ENCODE assay signal across 8 cellular contexts in genomic region chr22:42937164-42937854, GRCh38.
A peak's percentile ranks its signal among the peaks of the same experiment; 100 is the strongest.
DNase-seq lines count a peak whose midpoint lies in the region; ATAC-seq and TF ChIP-seq lines count a peak whose summit lies in the region.

No MANE protein-coding gene starts in this region.

- H3K27me3 ChIP-seq in GM06990 (replicated peaks; ENCODE audit: control insufficient read depth, insufficient read depth, low read length) (no peaks in the 10 kb centered on the region), IMR-90 (ENCODE audit: control insufficient read depth, insufficient read depth, low read length) (no peaks in the 10 kb centered on the region)

- H2BK15ac ChIP-seq in IMR-90 (ENCODE audit: low read depth, low read length), result peak overlapping the region; percentile 8; the same call in 1 of the 3 replicates

- peak overlapping the region; percentile 49 for H2BK20ac ChIP-seq in IMR-90 (ENCODE audit: low read depth, low read length)

- H3K4me3 ChIP-seq in GM06990 (replicated peaks; ENCODE audit: low read depth, low read length) (peak overlapping the region; percentile 18; the same call in 1 of the 2 replicates), IMR-90 (ENCODE audit: insufficient read depth, low read depth, low read length) (no peak overlapping the region), fibroblast of villous mesenchyme (ENCODE audit: low read depth, low read length) (no peak overlapping the region), skeletal muscle cell (ENCODE audit: low read depth, low read length) (no peak overlapping the region)

- H2BK120ac ChIP-seq in IMR-90 (ENCODE audit: low read depth, low read length), result peak overlapping the region; percentile 76

- H3K79me1 ChIP-seq in IMR-90 (ENCODE audit: low read depth in 1 of 2, low read length in 2 of 2), result peaks cover 41 to 84% of the 10 kb centered on the region in 2 experiments

- peak overlapping the region; percentile 63 for H3K4ac ChIP-seq in IMR-90 (ENCODE audit: low read depth, low read length)

- DNase-seq in GM06990 (ENCODE audit: extremely low read depth, insufficient read length) (peak; percentile 69), IMR-90 (peak; percentile 87), fibroblast of villous mesenchyme (ENCODE audit: low read depth) (peak; percentile 86), skeletal muscle cell (ENCODE audit: low read depth) (peak; percentile 55), NCI-H2081 (lab: John Stamatoyannopoulos, UW) (no peak)
- peak; percentile 68 for DNase-seq in activated CD8-positive, alpha-beta memory T cell treated with anti-CD3 and anti-CD28 coated beads for 24 hours

- POLR2A ChIA-PET in IMR-90 (lab: Charles Lee; ENCODE audit: unreplicated experiment), result no interaction called here

- no peak overlapping the region for H3K56ac ChIP-seq in IMR-90 (ENCODE audit: extremely low read depth, insufficient read depth, low read length)

- ATAC-seq in IMR-90 (ENCODE audit: low read depth), result peak; percentile 78
- no peak for ATAC-seq in GM19328 (IDR thresholded peaks at IDR 0.05; ENCODE audit: unreplicated experiment)
- ATAC-seq in HG02763 (IDR thresholded peaks at IDR 0.05; ENCODE audit: unreplicated experiment), result no peak

- TF ChIP-seq RAD21 in IMR-90 (IDR thresholded peaks at IDR 0.05; ENCODE audit: low read length), result peak; percentile 32

- peak overlapping the region; percentile 65 for H2AFZ ChIP-seq in IMR-90 (replicated peaks; ENCODE audit: low read length, poor library complexity)

- H3K23ac ChIP-seq in IMR-90 (ENCODE audit: low read depth, low read length), result peak overlapping the region; percentile 18; the same call in 1 of the 2 replicates

- no peak overlapping the region for H3K9ac ChIP-seq in IMR-90 (ENCODE audit: low read depth, low read length)

- dilution Hi-C loops in IMR-90 (cut with HindIII; ENCODE audit: low sequenced_read_pairs, unreplicated experiment), result no loop called here

- H4K8ac ChIP-seq in IMR-90 (ENCODE audit: low read depth in 2 of 2, low read length in 2 of 2), result peak overlapping the region in 1 of 2 experiments; percentile 25; a peak in 1 of 4 replicates

- H2AK5ac ChIP-seq in IMR-90 (ENCODE audit: low read depth, low read length), result peak overlapping the region; percentile 50

- BruUV-seq in IMR-90 (replicated peaks; lab: Mats Ljungman, UMichigan), result no TSS peak

- no peak for TF ChIP-seq CTCF in GM06990 (IDR thresholded peaks at IDR 0.05; ENCODE audit: insufficient read depth, low read length, poor library complexity, severe bottlenecking)
- TF ChIP-seq CTCF in IMR-90 (conservative IDR thresholded peaks at IDR 0.05; ENCODE audit: low read depth, low read length), result no peak
- no peak for TF ChIP-seq CTCF in fibroblast of villous mesenchyme (IDR thresholded peaks at IDR 0.05; ENCODE audit: insufficient read depth, low read depth, low read length)

- H2BK5ac ChIP-seq in IMR-90 (ENCODE audit: low read depth, low read length, poor library complexity, severe bottlenecking), result peak overlapping the region; percentile 34

- H3K36me3 ChIP-seq in GM06990 (ENCODE audit: control insufficient read depth, insufficient read depth, low read length), result no peaks in the 10 kb centered on the region; the same call in none of the 2 replicates
- H3K36me3 ChIP-seq in IMR-90 (ENCODE audit: control insufficient read depth, insufficient read depth, low read length), result no peaks in the 10 kb centered on the region

- no peak overlapping the region for H4K5ac ChIP-seq in IMR-90 (ENCODE audit: low read depth, low read length)

- H4K91ac ChIP-seq in IMR-90 (ENCODE audit: insufficient read depth, low read depth, low read length), result peak overlapping the region; percentile 59

- H3K18ac ChIP-seq in IMR-90 (ENCODE audit: low read depth, low read length), result no peak overlapping the region

- H4K20me1 ChIP-seq in IMR-90 (ENCODE audit: insufficient read depth, low read length), result peaks cover 52% of the 10 kb centered on the region

- H3K27ac ChIP-seq in IMR-90 (ENCODE audit: insufficient read depth, low read length), result peak overlapping the region; percentile 1; the same call in 1 of the 2 replicates

- H3K9me1 ChIP-seq in IMR-90 (ENCODE audit: insufficient read depth, low read length), result peaks cover 49% of the 10 kb centered on the region

- peak overlapping the region; percentile 94 for H2AK9ac ChIP-seq in IMR-90 (replicated peaks; ENCODE audit: low read depth, low read length, poor library complexity)

- H3K9me3 ChIP-seq in IMR-90 (ENCODE audit: control insufficient read depth, insufficient read depth, low read length), result no peaks in the 10 kb centered on the region

- peak; percentile 36; the same call in 1 of the 2 replicates for TF ChIP-seq POLR2A in IMR-90 (IDR thresholded peaks at IDR 0.05; ENCODE audit: low read depth, low read length)

- intact Hi-C loops in IMR-90 (cut with micrococcal nuclease), result no loop called here

- CTCF ChIA-PET in IMR-90 (lab: Yijun Ruan, JAX), result no interaction called here

- peaks cover 47% of the 10 kb centered on the region for H3K4me1 ChIP-seq in IMR-90 (ENCODE audit: control insufficient read depth, insufficient read depth, low read length)

- in situ Hi-C loops in IMR-90 (cut with MboI; ENCODE audit: low sequenced_read_pairs), result no loop called here

- H3K4me2 ChIP-seq in IMR-90 (ENCODE audit: low read depth, low read length), result peak overlapping the region; percentile 42

- 68% methylated on average over 5 of the region's 12 CpGs; no CpG with 5 or more reads in 1 of the 2 experiments for WGBS in IMR-90 (ENCODE audit: extremely low coverage in 2 of 2, insufficient read length in 1 of 2), 2 experiments

- 0 out of 2 replicates have a peak overlapping the region, but pooled peaks have one; percentile 43 for H3K14ac ChIP-seq in IMR-90 (replicated peaks; ENCODE audit: low read depth, low read length)

TF ChIP-seq in IMR-90, 13 proteins besides CTCF, POLR2A, EP300 and RAD21:
- TF ChIP-seq FOS (IDR thresholded peaks at IDR 0.05; ENCODE audit: low read depth, low read length) (peak; percentile 47; the same call in 1 of the 2 replicates), ELK1 (IDR thresholded peaks at IDR 0.05; ENCODE audit: borderline replicate concordance, low read depth, low read length) (no peak), MAFK (IDR thresholded peaks at IDR 0.05; ENCODE audit: low read depth, low read length) (peak; percentile 30; the same call in 1 of the 2 replicates), SMC3 (IDR thresholded peaks at IDR 0.05; ENCODE audit: low read depth, low read length) (no peak), USF2 (IDR thresholded peaks at IDR 0.05; ENCODE audit: low read depth, low read length) (no peak), MXI1 (IDR thresholded peaks at IDR 0.05; ENCODE audit: borderline replicate concordance, low read depth, low read length) (0 out of 2 replicates have a peak, but pooled peaks have one; percentile 28), CHD1 (IDR thresholded peaks at IDR 0.05; ENCODE audit: low read depth, low read length) (no peak), CEBPB (IDR thresholded peaks at IDR 0.05; ENCODE audit: low read depth, low read length) (peak; percentile 57), NFE2L2 (IDR thresholded peaks at IDR 0.05; ENCODE audit: low read depth, low read length) (peak; percentile 55; the same call in 1 of the 2 replicates), RFX5 (IDR thresholded peaks at IDR 0.05; ENCODE audit: low read depth, low read length) (no peak), RCOR1 (IDR thresholded peaks at IDR 0.05; ENCODE audit: insufficient replicate concordance, low read length) (no peak), BHLHE40 (IDR thresholded peaks at IDR 0.05; ENCODE audit: low read depth, low read length) (no peak), MAZ (IDR thresholded peaks at IDR 0.05; ENCODE audit: borderline replicate concordance, low read depth, low read length) (no peak)

Comparison
In these comparisons a context has a peak if more than half of its experiments do, and no peak if none do; other contexts are left out.
1. DNase-seq: peak in GM06990 (single experiment), IMR-90 (single experiment), activated CD8-positive, alpha-beta memory T cell treated with anti-CD3 and anti-CD28 coated beads for 24 hours (single experiment), fibroblast of villous mesenchyme (single experiment) and skeletal muscle cell (single experiment); none in NCI-H2081 (0 of 2).